Comparison of ENCODE assay signal across 22 cellular contexts in genomic region chr12:47556631-47557030, GRCh38.
"Had no signal": no experiment of that assay in that cellular context is flagged by ENCODE, and none has a peak within 500 bp of the region (broad histone marks: within the 10 kb centered on the region; RNA-seq: fewer than 3 reads in every experiment).

No MANE protein-coding gene starts in this region.

- H3K9me3 ChIP-seq: neutrophil had no signal

- ATAC-seq: activated CD4-positive, CD25-positive, alpha-beta regulatory T cell treated with anti-CD3 and anti-CD28 coated beads, Interleukin-2, amount 50 U/mL, for 24 hours; activated naive CD8-positive, alpha-beta T cell treated with anti-CD3 and anti-CD28 coated beads, Interleukin-2, amount 50 U/mL, for 24 hours; heart left ventricle; left cardiac atrium; lower lobe of right lung had no signal

- H3K4me3 Mint-ChIP-seq: activated naive CD4-positive, alpha-beta T cell treated with anti-CD3 and anti-CD28 coated beads for 36 hours; activated naive CD8-positive, alpha-beta T cell treated with anti-CD3 and anti-CD28 coated beads, Interleukin-2, amount 50 U/mL, for 24 hours; naive B cell had no signal

- DNase-seq: activated CD4-positive, alpha-beta T cell treated with anti-CD3 and anti-CD28 coated beads, Interleukin-2, amount 50 U/mL, for 1 hour; activated CD8-positive, alpha-beta memory T cell treated with anti-CD3 and anti-CD28 coated beads for 24 hours; activated naive CD8-positive, alpha-beta T cell treated with anti-CD3 and anti-CD28 coated beads, Interleukin-2, amount 50 U/mL, for 24 hours; aorta; foreskin melanocyte; heart left ventricle; left cardiac atrium; lower lobe of right lung; naive B cell; stimulated activated CD4-positive, alpha-beta T cell treated with anti-CD3 and anti-CD28 coated beads, Interleukin-15, amount 100 ng/mL, for 24 hours; stimulated activated CD4-positive, alpha-beta T cell treated with anti-CD3 and anti-CD28 coated beads, Interleukin-4, amount 100 ng/mL, for 1 hour; stimulated activated naive CD4-positive, alpha-beta T cell treated with Interleukin-2 at 50 U/mL for 16 hours; T-helper 9 cell; upper lobe of left lung had no signal

- H3K36me3 ChIP-seq: cardiac muscle cell, heart left ventricle, lower lobe of right lung, neutrophil, right atrium auricular region, upper lobe of left lung had no signal

- H3K4me1 ChIP-seq: heart left ventricle, lower lobe of right lung, parathyroid adenoma, right atrium auricular region, upper lobe of left lung had no signal

- H3K4me3 ChIP-seq: cardiac muscle cell, heart left ventricle, lower lobe of right lung, right atrium auricular region, SK-N-MC, skin epidermis, upper lobe of left lung had no signal

- H3K27ac Mint-ChIP-seq: activated naive CD4-positive, alpha-beta T cell treated with anti-CD3 and anti-CD28 coated beads for 36 hours; naive B cell had no signal

- H3K27me3 ChIP-seq: cardiac muscle cell, heart left ventricle, neutrophil, right atrium auricular region, upper lobe of left lung had no signal

- H3K27ac ChIP-seq: cardiac muscle cell, lower lobe of right lung, parathyroid adenoma, right atrium auricular region, SK-N-MC, upper lobe of left lung had no signal
